Comparison of ENCODE assay signal across 1 cellular context in the genomic region with DNA sequence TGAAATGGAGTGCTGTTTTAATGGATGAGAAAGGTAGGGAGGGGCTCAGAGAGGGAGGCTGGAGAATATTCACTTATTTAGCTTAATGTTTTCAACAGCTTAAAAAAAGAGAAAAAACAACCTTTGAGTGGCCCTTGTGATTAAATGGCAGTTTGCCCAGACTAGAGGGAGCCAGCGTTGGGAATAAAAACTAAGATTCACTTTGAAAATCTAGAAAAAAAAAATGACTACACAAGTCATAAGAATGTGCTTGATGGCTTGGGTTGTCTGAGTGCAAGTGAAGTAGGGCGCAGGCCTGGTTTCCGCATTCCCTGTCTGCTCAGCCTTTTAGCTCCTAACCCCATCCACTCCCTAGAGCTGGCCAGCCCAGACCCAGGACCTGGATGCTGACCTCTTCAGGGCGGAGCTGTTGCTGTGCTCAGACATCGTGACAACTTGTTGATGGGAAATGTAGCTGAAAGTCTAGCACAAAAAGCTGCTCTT.
TF ChIP-seq lines count a peak whose summit lies in the region.

No MANE protein-coding gene starts in this region.

TF ChIP-seq in endothelial cell of umbilical vein, 7 proteins besides CTCF, POLR2A, EP300 and RAD21:
- TF ChIP-seq FOS (IDR thresholded peaks at IDR 0.05; ENCODE audit: borderline replicate concordance, insufficient read depth, low read length) (no peak), POLR2AphosphoS5 (IDR thresholded peaks at IDR 0.05; ENCODE audit: insufficient read depth, low read depth, low read length) (no peak), MYC (IDR thresholded peaks at IDR 0.05; ENCODE audit: low read depth, low read length) (no peak), EZH2 (IDR thresholded peaks at IDR 0.05; ENCODE audit: borderline replicate concordance, low read depth, low read length, severe bottlenecking) (no peak), GATA2 (IDR thresholded peaks at IDR 0.05; ENCODE audit: insufficient read depth, insufficient read length, low read depth, low read length) (no peak), JUN (IDR thresholded peaks at IDR 0.05; ENCODE audit: borderline replicate concordance, insufficient read depth, insufficient read length, low read depth) (no peak)
- TF ChIP-seq, protein P1, sequence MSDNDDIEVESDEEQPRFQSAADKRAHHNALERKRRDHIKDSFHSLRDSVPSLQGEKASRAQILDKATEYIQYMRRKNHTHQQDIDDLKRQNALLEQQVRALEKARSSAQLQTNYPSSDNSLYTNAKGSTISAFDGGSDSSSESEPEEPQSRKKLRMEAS (IDR thresholded peaks at IDR 0.05; ENCODE audit: insufficient read depth, insufficient read length), result no peak
